Comparison of ENCODE assay signal across 31 cellular contexts in genomic region chr7:141348728-141349127, GRCh38.
"Had no signal": no experiment of that assay in that cellular context is flagged by ENCODE, and none has a peak within 500 bp of the region (broad histone marks: within the 10 kb centered on the region; RNA-seq: fewer than 3 reads in every experiment).

No MANE protein-coding gene starts in this region.

- H3K9me3 ChIP-seq: adrenal gland, body of pancreas, breast epithelium had no signal

- H3K27ac ChIP-seq: adrenal gland, body of pancreas, brain microvascular endothelial cell, breast epithelium, VCaP had no signal

- FAIRE-seq: astrocyte, TTC549 had no signal

- H3K36me3 ChIP-seq: adrenal gland, brain microvascular endothelial cell, breast epithelium had no signal

- H3K4me3 ChIP-seq: adrenal gland, body of pancreas, breast epithelium had no signal

- DNase-seq: activated B cell treated with CpG ODN at 0.5 μM for 24 hours; activated CD4-positive, alpha-beta memory T cell treated with anti-CD3 and anti-CD28 coated beads for 36 hours; activated CD4-positive, alpha-beta T cell treated with anti-CD3 and anti-CD28 coated beads for 4 hours; activated CD4-positive, alpha-beta T cell treated with anti-CD3 and anti-CD28 coated beads, Interleukin-2, amount 10 ng/mL, durations not matched to agents 24 days and 14 days; activated CD4-positive, alpha-beta T cell treated with anti-CD3 and anti-CD28 coated beads, Interleukin-2, amount 50 U/mL, for 1 hour; activated CD4-positive, alpha-beta T cell treated with anti-CD3 and anti-CD28 coated beads, Interleukin-2, amount 50 U/mL, for 4 hours; activated CD4-positive, CD25-positive, alpha-beta regulatory T cell treated with anti-CD3 and anti-CD28 coated beads, Interleukin-2, amount 50 U/mL, for 72 hours; activated CD8-positive, alpha-beta memory T cell treated with anti-CD3 and anti-CD28 coated beads, Interleukin-2, amount 50 U/mL, for 4 hours; activated CD8-positive, alpha-beta T cell treated with anti-CD3 and anti-CD28 coated beads for 36 hours; activated effector memory CD4-positive, alpha-beta T cell treated with anti-CD3 and anti-CD28 coated beads, Interleukin-2, amount 50 U/mL, for 16 hours; activated gamma-delta T cell treated with Interleukin-2 at 50 U/mL for 16 hours; activated naive CD4-positive, alpha-beta T cell; activated naive CD4-positive, alpha-beta T cell treated with anti-CD3 and anti-CD28 coated beads for 36 hours; activated naive CD4-positive, alpha-beta T cell treated with anti-CD3 and anti-CD28 coated beads, Interleukin-2, amount 50 U/mL, for 16 hours; activated naive CD8-positive, alpha-beta T cell treated with anti-CD3 and anti-CD28 coated beads for 36 hours; activated T-cell treated with anti-CD3 and anti-CD28 coated beads for 4 hours; activated T-cell treated with anti-CD3 and anti-CD28 coated beads, Interleukin-2, amount 50 U/mL, for 1 hour; activated T-cell treated with anti-CD3 and anti-CD28 coated beads, Interleukin-2, amount 50 U/mL, for 4 hours; activated T-cell treated with anti-CD3 and anti-CD28 coated beads, Interleukin-2, amount 50 U/mL, for 72 hours; adrenal gland; amniotic stem cell; aorta; body of pancreas; brain microvascular endothelial cell; cerebellar nuclear complex; T-helper 2 cell; T-helper 9 cell had no signal

- H3K27me3 ChIP-seq: adrenal gland, body of pancreas, brain microvascular endothelial cell, breast epithelium had no signal
